In genomic region chr14:70789961-70790360, GRCh38 we compare ENCODE assay signal across 16 cellular contexts. TPM values are rescaled to one million over a fixed set of nuclear protein-coding genes. Genes with fewer than 3 reads are reported as not detected.
DNase-seq lines count a peak whose midpoint lies in the region; ATAC-seq and TF ChIP-seq lines count a peak whose summit lies in the region.
"Had no signal": no experiment of that assay in that cellular context is flagged by ENCODE, and none has a peak within 500 bp of the region (broad histone marks: within the 10 kb centered on the region; RNA-seq: fewer than 3 reads in every experiment).

No MANE protein-coding gene starts in this region.

- WGBS in SK-N-SH (ENCODE audit: low lambda C conversion rate), result 90% methylated on average over 4 of the region's 4 CpGs

- H3F3A ChIP-seq in SK-N-SH (replicated peaks; ENCODE audit: insufficient read depth), result peaks cover 17% of the 10 kb centered on the region

- H3K36me3 Mint-ChIP-seq in glutamatergic neuron (ENCODE audit: unreplicated experiment), result no peaks in the 10 kb centered on the region

- no peak overlapping the region for H3K4me2 ChIP-seq in SK-N-SH
- H3K4me2 ChIP-seq: BLaER1 treated with 17β-estradiol and CSF1 and Interleukin-3, amounts not matched to agents 10 nM and 100 nM; GM23338 had no signal

- H3K27ac ChIP-seq in SK-N-SH (ENCODE audit: low read depth in 2 of 2, low read length in 1 of 2), result no peak overlapping the region
- no peak overlapping the region for H3K27ac ChIP-seq in coronary artery
- H3K27ac ChIP-seq: BLaER1 treated with 17β-estradiol and CSF1 and Interleukin-3, amounts not matched to agents 10 nM and 100 nM had no signal

- peaks cover 1% of the 10 kb centered on the region for H3K9me3 Mint-ChIP-seq in glutamatergic neuron (ENCODE audit: unreplicated experiment)
- H3K9me3 Mint-ChIP-seq: GM23338, T-cell had no signal

- no peak overlapping the region for H3K9ac ChIP-seq in SK-N-SH
- H3K9ac ChIP-seq: BLaER1 treated with 17β-estradiol and CSF1 and Interleukin-3, amounts not matched to agents 10 nM and 100 nM had no signal

- no peak for TF ChIP-seq EP300 in SK-N-SH (IDR thresholded peaks at IDR 0.05; ENCODE audit: borderline replicate concordance in 1 of 2, low read depth in 1 of 2, low read length in 1 of 2)

- DNase-seq in SK-N-SH, result no peak
- peak; percentile 6 for DNase-seq in SK-N-DZ (ENCODE audit: low spot score)
- no peak for DNase-seq in glutamatergic neuron
- DNase-seq in coronary artery (ENCODE audit: low spot score), result no peak
- DNase-seq in DMS79 (lab: John Stamatoyannopoulos, UW), result no peak
- no peak for DNase-seq in Ammon's horn (ENCODE audit: low spot score)
- DNase-seq: NCI-H1417 treated with DMSO at 0.1 percent for 48 hours, NCI-H2029 treated with DMSO at 0.1 percent for 48 hours, NCI-H2227 treated with DMSO at 0.1 percent for 48 hours, NCI-H526, RPMI8226, T-cell had no signal

- POLR2A ChIA-PET in SK-N-SH (lab: Yijun Ruan, JAX), result no interaction called here

- no peaks in the 10 kb centered on the region; the same call in 1 of the 2 replicates for H4K20me1 ChIP-seq in SK-N-SH (ENCODE audit: insufficient read depth)

- no peak overlapping the region for H2AFZ ChIP-seq in SK-N-SH (ENCODE audit: low read depth)
- H2AFZ ChIP-seq: GM23338 had no signal

- peaks cover 4 to 7% of the 10 kb centered on the region in 2 experiments; a peak in 3 of 4 replicates for H3K4me1 ChIP-seq in SK-N-SH (ENCODE audit: control insufficient read depth in 1 of 2, insufficient read depth in 2 of 2, low read depth in 1 of 2, low read length in 1 of 2)
- H3K4me1 ChIP-seq: BLaER1 treated with 17β-estradiol and CSF1 and Interleukin-3, amounts not matched to agents 10 nM and 100 nM had no signal

- no peak for TF ChIP-seq RAD21 in SK-N-SH (IDR thresholded peaks at IDR 0.05; ENCODE audit: low read length)

- TF ChIP-seq CTCF in SK-N-SH (IDR thresholded peaks at IDR 0.05) (no peak), glutamatergic neuron (IDR thresholded peaks at IDR 0.05; ENCODE audit: partially characterized antibody, unreplicated experiment) (no peak), coronary artery (IDR thresholded peaks at IDR 0.05) (no peak)

- no peaks in the 10 kb centered on the region for H3K27me3 Mint-ChIP-seq in glutamatergic neuron (ENCODE audit: unreplicated experiment)
- H3K27me3 Mint-ChIP-seq: T-cell had no signal

- H3K4me3 Mint-ChIP-seq in glutamatergic neuron (ENCODE audit: unreplicated experiment), result peak overlapping the region; percentile 71
- H3K4me3 Mint-ChIP-seq: GM23338, T-cell had no signal

- peak; percentile 16; the same call in 2 of the 3 replicates for ATAC-seq in SK-N-SH treated with all-trans-retinoic acid at 6 μM for 48 hours
- ATAC-seq in GM21528 (IDR thresholded peaks at IDR 0.05; ENCODE audit: low FRiP score, unreplicated experiment), result no peak
- ATAC-seq: GM23338, T-cell had no signal

- H3K79me2 ChIP-seq in SK-N-SH (ENCODE audit: insufficient read depth), result no peaks in the 10 kb centered on the region

- peaks cover 30% of the 10 kb centered on the region for H3K4me1 Mint-ChIP-seq in glutamatergic neuron (ENCODE audit: low read depth, unreplicated experiment)
- H3K4me1 Mint-ChIP-seq: GM23338 had no signal

- H3K9me3 ChIP-seq in SK-N-SH, result no peaks in the 10 kb centered on the region
- H3K9me3 ChIP-seq: BLaER1 treated with 17β-estradiol and CSF1 and Interleukin-3, amounts not matched to agents 10 nM and 100 nM had no signal

- H3K27me3 ChIP-seq in SK-N-SH (ENCODE audit: insufficient read depth), result no peaks in the 10 kb centered on the region
- H3K27me3 ChIP-seq: BLaER1 treated with 17β-estradiol and CSF1 and Interleukin-3, amounts not matched to agents 10 nM and 100 nM had no signal

- no peaks in the 10 kb centered on the region for H3K9me2 ChIP-seq in SK-N-SH

- CTCF ChIA-PET in SK-N-SH (lab: Yijun Ruan, JAX), result no interaction called here

- H3K4me3 ChIP-seq in SK-N-SH (ENCODE audit: low read depth in 2 of 2, low read length in 1 of 2) (no peak overlapping the region), coronary artery (no peak overlapping the region)
- H3K4me3 ChIP-seq: BLaER1 treated with 17β-estradiol and CSF1 and Interleukin-3, amounts not matched to agents 10 nM and 100 nM; GM23338 had no signal

- peak overlapping the region; percentile 72 for H3K27ac Mint-ChIP-seq in glutamatergic neuron (ENCODE audit: unreplicated experiment)
- H3K27ac Mint-ChIP-seq: T-cell had no signal

- peaks cover 0 to 9% of the 10 kb centered on the region in 2 experiments for H3K36me3 ChIP-seq in SK-N-SH (replicated peaks in 1 of 2; ENCODE audit: control insufficient read depth in 1 of 2, insufficient read depth in 2 of 2, low read length in 1 of 2)
- H3K36me3 ChIP-seq: BLaER1 treated with 17β-estradiol and CSF1 and Interleukin-3, amounts not matched to agents 10 nM and 100 nM had no signal

TF ChIP-seq in SK-N-SH treated with all-trans-retinoic acid at 6 μM for 48 hours, 23 proteins besides CTCF, POLR2A, EP300 and RAD21 (continues in another document):
- TF ChIP-seq GLIS3 (CRISPR knock-in tag; IDR thresholded peaks at IDR 0.05) (no peak), ZFP30 (CRISPR knock-in tag; IDR thresholded peaks at IDR 0.05) (no peak)
- TF ChIP-seq, protein P1, sequence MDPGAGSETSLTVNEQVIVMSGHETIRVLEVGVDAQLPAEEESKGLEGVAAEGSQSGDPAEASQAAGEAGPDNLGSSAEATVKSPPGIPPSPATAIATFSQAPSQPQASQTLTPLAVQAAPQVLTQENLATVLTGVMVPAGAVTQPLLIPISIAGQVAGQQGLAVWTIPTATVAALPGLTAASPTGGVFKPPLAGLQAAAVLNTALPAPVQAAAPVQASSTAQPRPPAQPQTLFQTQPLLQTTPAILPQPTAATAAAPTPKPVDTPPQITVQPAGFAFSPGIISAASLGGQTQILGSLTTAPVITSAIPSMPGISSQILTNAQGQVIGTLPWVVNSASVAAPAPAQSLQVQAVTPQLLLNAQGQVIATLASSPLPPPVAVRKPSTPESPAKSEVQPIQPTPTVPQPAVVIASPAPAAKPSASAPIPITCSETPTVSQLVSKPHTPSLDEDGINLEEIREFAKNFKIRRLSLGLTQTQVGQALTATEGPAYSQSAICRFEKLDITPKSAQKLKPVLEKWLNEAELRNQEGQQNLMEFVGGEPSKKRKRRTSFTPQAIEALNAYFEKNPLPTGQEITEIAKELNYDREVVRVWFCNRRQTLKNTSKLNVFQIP (CRISPR knock-in tag; IDR thresholded peaks at IDR 0.05; ENCODE audit: borderline replicate concordance, low read depth), result no peak

TF ChIP-seq in SK-N-SH, 30 proteins besides CTCF, POLR2A, EP300 and RAD21:
- no peak for TF ChIP-seq TAF1 (IDR thresholded peaks at IDR 0.05; ENCODE audit: borderline replicate concordance, low read depth, low read length)

RNA-seq across cellular contexts. Expression of gene MAP3K9, which starts 19.4 kb away (rescaled TPM):
- polyA plus RNA-seq in SK-N-SH (2012; rRNA removed), result 2.0 and 2.1 TPM in 2 replicates
- polyA plus RNA-seq in SK-N-SH (2012; cell fraction: cytosol; rRNA removed), result 1.1 and 1.3 TPM in 2 replicates
- polyA plus RNA-seq in SK-N-SH (2012; cell fraction: nucleus; rRNA removed), result 4.0 and 4.3 TPM in 2 replicates
- polyA plus RNA-seq in SK-N-DZ (2014; cell fraction: cytosol; rRNA removed), result 2.8 and 3.1 TPM in 2 replicates
- 3.0 and 3.1 TPM in 2 replicates for polyA plus RNA-seq in SK-N-DZ (2014; cell fraction: nucleus; rRNA removed)
- total RNA-seq in glutamatergic neuron (ENCODE audit: unreplicated experiment), result 20.0 TPM
